ENCODE assay signal across 8 cellular contexts in genomic region chr2:190359896-190360376, GRCh38. TPM values are rescaled to one million over a fixed set of nuclear protein-coding genes. Genes with fewer than 3 reads are reported as not detected.
DNase-seq lines count a peak whose midpoint lies in the region; ATAC-seq and TF ChIP-seq lines count a peak whose summit lies in the region.

No MANE protein-coding gene starts in this region.

- no peaks in the 10 kb centered on the region for H3K27me3 Mint-ChIP-seq in nephron (ENCODE audit: low read depth)

- H3K4me1 ChIP-seq in Karpas-422 (ENCODE audit: low read length) (peaks cover 3% of the 10 kb centered on the region), esophagus squamous epithelium (peaks cover 19 to 68% (median 39%) of the 10 kb centered on the region in 3 donors), upper lobe of right lung (peaks cover 39% of the 10 kb centered on the region)

- no peaks in the 10 kb centered on the region for H3K9me3 Mint-ChIP-seq in nephron

- H3K27ac ChIP-seq in Karpas-422 (ENCODE audit: low read length) (no peak overlapping the region), esophagus squamous epithelium (peak overlapping the region; percentile 76 to 89 (median 82)), upper lobe of right lung (peak overlapping the region; percentile 65)

- H3K36me3 ChIP-seq in Karpas-422 (ENCODE audit: insufficient read depth, low read length) = no peaks in the 10 kb centered on the region
- peaks cover 0 to 42% (median 0%) of the 10 kb centered on the region in 3 donors for H3K36me3 ChIP-seq in esophagus squamous epithelium
- H3K36me3 ChIP-seq in upper lobe of right lung = peaks cover 8% of the 10 kb centered on the region

- no peak overlapping the region for H2AFZ ChIP-seq in Karpas-422 (ENCODE audit: low read length)

- peak; percentile 50 for DNase-seq in DMS 273 treated with DMSO at 0.1 percent for 48 hours (lab: John Stamatoyannopoulos, UW)
- DNase-seq in Karpas-422 = no peak
- DNase-seq in activated T-cell treated with anti-CD3 and anti-CD28 coated beads for 1 hour (ENCODE audit: low read depth) = peak; percentile 8
- no peak for DNase-seq in esophagus squamous epithelium (lab: John Stamatoyannopoulos, UW)
- DNase-seq in upper lobe of right lung = no peak
- no peak for DNase-seq in NCI-H510A (lab: John Stamatoyannopoulos, UW)

- peaks cover 22% of the 10 kb centered on the region for H3K4me1 Mint-ChIP-seq in nephron

- ATAC-seq in GM21447 (IDR thresholded peaks at IDR 0.05; ENCODE audit: unreplicated experiment) = peak; percentile 98
- ATAC-seq in upper lobe of right lung = peak; percentile 87

- no peaks in the 10 kb centered on the region for H3K79me2 ChIP-seq in Karpas-422 (ENCODE audit: low read length)

- H3K9me3 ChIP-seq in Karpas-422 (ENCODE audit: low read length) (no peaks in the 10 kb centered on the region), esophagus squamous epithelium (no peaks in the 10 kb centered on the region), upper lobe of right lung (no peaks in the 10 kb centered on the region)

- TF ChIP-seq POLR2A in esophagus squamous epithelium (IDR thresholded peaks at IDR 0.05) = peak in 1 of 4 donors; percentile 9

- TF ChIP-seq CTCF in esophagus squamous epithelium (IDR thresholded peaks at IDR 0.05) = no peak
- no peak for TF ChIP-seq CTCF in nephron (IDR thresholded peaks at IDR 0.05; ENCODE audit: unreplicated experiment in 3 of 3)
- no peak for TF ChIP-seq CTCF in upper lobe of right lung (IDR thresholded peaks at IDR 0.05)

- H3K4me3 ChIP-seq in Karpas-422 (ENCODE audit: low read length) (peak overlapping the region; percentile 28; the same call in 1 of the 2 replicates), esophagus squamous epithelium (peak overlapping the region in 3 of 4 donors; percentile 33 to 57 (median 37)), upper lobe of right lung (peak overlapping the region; percentile 31)

- H3K27ac Mint-ChIP-seq in nephron = peak overlapping the region; percentile 64 to 68 (median 68)

- no peaks in the 10 kb centered on the region for H3K9me2 ChIP-seq in Karpas-422 (replicated peaks; ENCODE audit: insufficient read depth, low read length)

- 2 to 3% methylated on average over 6 of the region's 6 CpGs for WGBS in esophagus squamous epithelium, 2 donors

- intact Hi-C loops in esophagus squamous epithelium (cut with DNase I) = no loop called here
- intact Hi-C loops in upper lobe of right lung (cut with DNase I) = no loop called here

- peak overlapping the region; percentile 26 for H3K4me2 ChIP-seq in Karpas-422 (ENCODE audit: low read depth, low read length, poor library complexity, severe bottlenecking)

- peak overlapping the region in 2 of 3 experiments; percentile 42 to 44 for H3K4me3 Mint-ChIP-seq in nephron

- peak overlapping the region; percentile 27 for H3K9ac ChIP-seq in Karpas-422 (ENCODE audit: low read length)

- H3K27me3 ChIP-seq in Karpas-422 (ENCODE audit: low read length) (no peaks in the 10 kb centered on the region), esophagus squamous epithelium (no peaks in the 10 kb centered on the region), upper lobe of right lung (no peaks in the 10 kb centered on the region)

- peaks cover 4% of the 10 kb centered on the region for H3K36me3 Mint-ChIP-seq in nephron (ENCODE audit: low read depth)

- H4K20me1 ChIP-seq in Karpas-422 (ENCODE audit: insufficient read depth, low read depth, low read length) = no peaks in the 10 kb centered on the region

RNA-seq across cellular contexts. Expression of gene INPP1, which starts 16.5 kb away (rescaled TPM):
- total RNA-seq in Karpas-422 (2014; rRNA removed; shearing (Covaris generic); ENCODE audit: low replicate concordance) = 0.89 and 2.8 TPM in 2 replicates
- total RNA-seq in esophagus squamous epithelium (10 to 100 TPM; 37.0 to 73.0 (median 48.4) TPM), upper lobe of right lung (38.1 TPM)

RNA-seq across cellular contexts. Expression of gene HIBCH, which starts 40.3 kb away (rescaled TPM):
- total RNA-seq in Karpas-422 (2014; rRNA removed; shearing (Covaris generic); ENCODE audit: low replicate concordance) = 23.3 and 33.5 TPM in 2 replicates
- total RNA-seq in esophagus squamous epithelium = 10 to 100 TPM; 20.9 to 31.5 (median 29.9) TPM
- total RNA-seq in upper lobe of right lung = 23.3 TPM

RNA-seq across cellular contexts. Expression of gene MFSD6, which starts 48.2 kb away (rescaled TPM):
- 65.5 and 65.9 TPM in 2 replicates for total RNA-seq in Karpas-422 (2014; rRNA removed; shearing (Covaris generic); ENCODE audit: low replicate concordance)
- total RNA-seq in esophagus squamous epithelium = 100 to 1,000 TPM in 3 of 4 donors, 10 to 100 TPM in 1; 81.2 to 157 (median 133) TPM
- 55.8 TPM for total RNA-seq in upper lobe of right lung

Comparison
In these comparisons a context has a peak if more than half of its experiments do, and no peak if none do; other contexts are left out.
1. DNase-seq: peak in DMS 273 treated with DMSO at 0.1 percent for 48 hours (single experiment) and activated T-cell treated with anti-CD3 and anti-CD28 coated beads for 1 hour (single experiment); none in Karpas-422 (single experiment), esophagus squamous epithelium (single experiment), upper lobe of right lung (single experiment) and NCI-H510A (single experiment).
2. Peak in every context shown above with its lines, with median percentiles within 50 percentile points of each other: H3K4me3 ChIP-seq.